Comparison of ENCODE assay signal across 23 cellular contexts in genomic region chr14:72560331-72560730, GRCh38.
DNase-seq lines count a peak whose midpoint lies in the region; ATAC-seq and TF ChIP-seq lines count a peak whose summit lies in the region.
"Had no signal": no experiment of that assay in that cellular context is flagged by ENCODE, and none has a peak within 500 bp of the region (broad histone marks: within the 10 kb centered on the region; RNA-seq: fewer than 3 reads in every experiment).

No MANE protein-coding gene starts in this region.

- H3K27me3 ChIP-seq in MG63 (no peaks in the 10 kb centered on the region), thyroid gland (no peaks in the 10 kb centered on the region)

- H3K4me3 ChIP-seq in MG63 = no peak overlapping the region
- no peak overlapping the region for H3K4me3 ChIP-seq in thyroid gland (replicated peaks in 1 of 3)
- H3K4me3 ChIP-seq: lung had no signal

- H3K27me3 Mint-ChIP-seq in endothelial cell (ENCODE audit: unreplicated experiment) = peaks cover 15% of the 10 kb centered on the region

- intact Hi-C loops in thyroid gland (cut with DNase I) = no loop called here

- WGBS in thyroid gland, 2 donors = 41 to 45% methylated on average over 5 of the region's 5 CpGs

- no peak overlapping the region for H3K27ac ChIP-seq in thyroid gland
- H3K27ac ChIP-seq: C4-2B had no signal

- H3K4me1 ChIP-seq in thyroid gland = no peaks in the 10 kb centered on the region

- no peak for TF ChIP-seq CTCF in endothelial cell (IDR thresholded peaks at IDR 0.05; ENCODE audit: unreplicated experiment)
- TF ChIP-seq CTCF in thyroid gland (IDR thresholded peaks at IDR 0.05) = no peak

- peaks cover 3% of the 10 kb centered on the region for H3K36me3 Mint-ChIP-seq in endothelial cell (ENCODE audit: low read depth, unreplicated experiment)
- H3K36me3 Mint-ChIP-seq: T-cell had no signal

- no peaks in the 10 kb centered on the region for H3K9me3 Mint-ChIP-seq in endothelial cell (ENCODE audit: unreplicated experiment)
- H3K9me3 Mint-ChIP-seq: activated T-cell treated with anti-CD3 and anti-CD28 coated beads, Interleukin-2, amount 50 U/mL, for 24 hours; T-cell had no signal

- DNase-seq in EH (ENCODE audit: low read depth) (peak; percentile 36), MG63 (peak; percentile 22), endothelial cell (ENCODE audit: low spot score) (no peak), myocyte (ENCODE audit: low read depth) (peak; percentile 46), thyroid gland (no peak), ureter (ENCODE audit: low spot score) (no peak)
- no peak for DNase-seq in activated CD4-positive, alpha-beta T cell treated with anti-CD3 and anti-CD28 coated beads, Interleukin-2, amount 50 U/mL, for 4 hours
- DNase-seq: activated CD4-positive, alpha-beta T cell treated with anti-CD3 and anti-CD28 coated beads for 1 hour; activated CD8-positive, alpha-beta memory T cell treated with anti-CD3 and anti-CD28 coated beads for 24 hours; activated naive CD4-positive, alpha-beta T cell; activated T-cell treated with anti-CD3 and anti-CD28 coated beads, Interleukin-2, amount 50 U/mL, for 24 hours; HCEC 1CT; hippocampal formation; NCI-H2227 treated with DMSO at 0.1 percent for 48 hours; NCI-H748 treated with DMSO at 0.1 percent for 48 hours; SHP77 treated with DMSO at 0.1 percent for 48 hours; stimulated activated CD4-positive, alpha-beta T cell treated with anti-CD3 and anti-CD28 coated beads, Interleukin-4, amount 100 ng/mL, for 24 hours; stimulated activated naive CD4-positive, alpha-beta T cell treated with Interleukin-2 at 50 U/mL for 16 hours; T-cell; trophoblast cell had no signal

- no peak for TF ChIP-seq POLR2A in thyroid gland (IDR thresholded peaks at IDR 0.05)

- H3K4me1 Mint-ChIP-seq in endothelial cell (ENCODE audit: unreplicated experiment) = peaks cover 10% of the 10 kb centered on the region

- H3K36me3 ChIP-seq in MG63 = no peaks in the 10 kb centered on the region
- H3K36me3 ChIP-seq in thyroid gland = no peaks in the 10 kb centered on the region

- H3K9me3 ChIP-seq in MG63 = no peaks in the 10 kb centered on the region
- H3K9me3 ChIP-seq in thyroid gland = no peaks in the 10 kb centered on the region

- peak overlapping the region; percentile 44 for H3K27ac Mint-ChIP-seq in endothelial cell (ENCODE audit: unreplicated experiment)
- H3K27ac Mint-ChIP-seq: activated T-cell treated with anti-CD3 and anti-CD28 coated beads, Interleukin-2, amount 50 U/mL, for 24 hours; T-cell had no signal

- no peak for ATAC-seq in GM19324 (IDR thresholded peaks at IDR 0.05; ENCODE audit: low FRiP score, unreplicated experiment)
- ATAC-seq: T-cell had no signal

- H3K4me3 Mint-ChIP-seq in endothelial cell (ENCODE audit: unreplicated experiment) = no peak overlapping the region
- H3K4me3 Mint-ChIP-seq: activated T-cell treated with anti-CD3 and anti-CD28 coated beads, Interleukin-2, amount 50 U/mL, for 24 hours; T-cell had no signal

Comparison
In these comparisons a context has a peak if more than half of its experiments do, and no peak if none do; other contexts are left out.
1. DNase-seq: peak in EH (single experiment), MG63 (single experiment) and myocyte (single experiment); none in endothelial cell (single experiment), thyroid gland (0 of 2), activated CD4-positive, alpha-beta T cell treated with anti-CD3 and anti-CD28 coated beads, Interleukin-2, amount 50 U/mL, for 4 hours (0 of 2) and ureter (single experiment).